Comparison of ENCODE assay signal across 8 cellular contexts in genomic region chr10:93471110-93471651, GRCh38. TPM values are rescaled to one million over a fixed set of nuclear protein-coding genes. Genes with fewer than 3 reads are reported as not detected.
DNase-seq lines count a peak whose midpoint lies in the region; TF ChIP-seq lines count a peak whose summit lies in the region.

No MANE protein-coding gene starts in this region.

- H4K91ac ChIP-seq in neuronal stem cell (ENCODE audit: low read depth, low read length, poor library complexity): no peak overlapping the region

- no peak overlapping the region for H3K14ac ChIP-seq in neuronal stem cell (ENCODE audit: low read length)

- no peaks in the 10 kb centered on the region for H3K27me3 ChIP-seq in BJ (ENCODE audit: control insufficient read depth, insufficient read depth, low read length)
- H3K27me3 ChIP-seq in neuronal stem cell (ENCODE audit: control insufficient read depth in 3 of 3, insufficient read depth in 3 of 3, low read depth in 1 of 3, low read length in 3 of 3): no peaks in the 10 kb centered on the region
- H3K27me3 ChIP-seq in BE2C: no peaks in the 10 kb centered on the region

- H3K4me3 ChIP-seq in BJ (ENCODE audit: low read depth, low read length): no peak overlapping the region
- H3K4me3 ChIP-seq in NB4 (ENCODE audit: low read depth, low read length): no peak overlapping the region
- no peak overlapping the region for H3K4me3 ChIP-seq in epithelial cell of esophagus (ENCODE audit: low read length)
- no peak overlapping the region for H3K4me3 ChIP-seq in neuronal stem cell (ENCODE audit: low read length in 2 of 2)
- H3K4me3 ChIP-seq in BE2C (ENCODE audit: low read depth, low read length): no peak overlapping the region

- H3K4ac ChIP-seq in neuronal stem cell (ENCODE audit: low read length): no peak overlapping the region

- H3K9ac ChIP-seq in neuronal stem cell (ENCODE audit: low read depth, low read length, poor library complexity): no peak overlapping the region

- no peak for TF ChIP-seq POLR2A in NB4 (IDR thresholded peaks at IDR 0.05; ENCODE audit: extremely low read depth, insufficient read length)

- H2BK120ac ChIP-seq in neuronal stem cell (ENCODE audit: low read depth, low read length): no peak overlapping the region

- H2BK12ac ChIP-seq in neuronal stem cell (ENCODE audit: low read length): no peak overlapping the region

- TF ChIP-seq CTCF in BJ (IDR thresholded peaks at IDR 0.05; ENCODE audit: insufficient read depth, low read depth, low read length): no peak
- no peak for TF ChIP-seq CTCF in NB4 (IDR thresholded peaks at IDR 0.05; ENCODE audit: low read depth, low read length)
- no peak for TF ChIP-seq CTCF in epithelial cell of esophagus (IDR thresholded peaks at IDR 0.05; ENCODE audit: insufficient read depth, low read depth, low read length, missing control alignments)
- TF ChIP-seq CTCF in BE2C (IDR thresholded peaks at IDR 0.05; ENCODE audit: low read depth, low read length): no peak

- no peak overlapping the region for H2BK15ac ChIP-seq in neuronal stem cell (ENCODE audit: low read length)

- no peaks in the 10 kb centered on the region for H3K79me1 ChIP-seq in neuronal stem cell (ENCODE audit: low read depth, low read length)

- H2BK5ac ChIP-seq in neuronal stem cell (ENCODE audit: low read length): no peak overlapping the region

- no peak overlapping the region for H3K23ac ChIP-seq in neuronal stem cell (ENCODE audit: low read depth, low read length, poor library complexity)

- H3K36me3 ChIP-seq in BJ (ENCODE audit: control insufficient read depth, insufficient read depth, low read length) (peaks cover 5% of the 10 kb centered on the region), neuronal stem cell (replicated peaks in 1 of 2; ENCODE audit: control insufficient read depth in 2 of 2, insufficient read depth in 2 of 2, low read length in 2 of 2) (no peaks in the 10 kb centered on the region), BE2C (no peaks in the 10 kb centered on the region)

- H3K9me3 ChIP-seq in neuronal stem cell (replicated peaks in 1 of 2; ENCODE audit: control insufficient read depth in 2 of 2, insufficient read depth in 1 of 2, low read depth in 1 of 2, low read length in 2 of 2): peaks cover 0 to 4% of the 10 kb centered on the region in 2 donors
- H3K9me3 ChIP-seq in BE2C: no peaks in the 10 kb centered on the region

- H2AK5ac ChIP-seq in neuronal stem cell (ENCODE audit: low read depth, low read length): no peak overlapping the region

- H3K18ac ChIP-seq in neuronal stem cell (ENCODE audit: low read length): no peak overlapping the region

- H4K8ac ChIP-seq in neuronal stem cell (ENCODE audit: low read depth, low read length): no peak overlapping the region

- WGBS in neuronal stem cell (ENCODE audit: extremely low coverage in 2 of 2, insufficient read length in 2 of 2, insufficient replicate concordance in 1 of 2), 2 donors: no CpG with 5 or more reads among the region's 5 CpGs

- CTCF ChIA-PET in BJ (lab: Yijun Ruan, JAX): interaction anchor here (1.1 to 3.8 kb wide), 8 partner anchors 10 to 114 kb away, joined by 3 to 14 read pairs (median 4); partner anchors contain the start of gene MYOF

- peak overlapping the region; percentile 39 for H3K27ac ChIP-seq in neuronal stem cell (replicated peaks; ENCODE audit: low read length)

- H3K4me1 ChIP-seq in neuronal stem cell (ENCODE audit: control insufficient read depth in 2 of 2, insufficient read depth in 1 of 2, low read depth in 1 of 2, low read length in 2 of 2): peaks cover 4 to 9% of the 10 kb centered on the region in 2 donors
- H3K4me1 ChIP-seq in BE2C: no peaks in the 10 kb centered on the region

- no peak overlapping the region for H3K4me2 ChIP-seq in neuronal stem cell (ENCODE audit: insufficient read depth, low read length, poor library complexity, severe bottlenecking)

- DNase-seq in BJ (ENCODE audit: low read depth): peak; percentile 98
- DNase-seq in NB4 (ENCODE audit: low read depth): peak; percentile 63
- DNase-seq in epithelial cell of esophagus (ENCODE audit: low read depth): peak; percentile 90
- no peak for DNase-seq in neuronal stem cell (ENCODE audit: low spot score)
- no peak for DNase-seq in AML-193 (lab: John Stamatoyannopoulos, UW)
- DNase-seq in NCI-H526 treated with DMSO at 0.1 percent for 48 hours (lab: John Stamatoyannopoulos, UW): no peak
- no peak for DNase-seq in BE2C
- DNase-seq in NCI-H2029 (lab: John Stamatoyannopoulos, UW): no peak

- no peak overlapping the region for H2AFZ ChIP-seq in neuronal stem cell (ENCODE audit: low read length)

- POLR2A ChIA-PET in BJ (lab: Charles Lee): interaction anchor here (0.5 to 1.3 kb wide), 8 partner anchors 9 to 95 kb away, joined by 3 to 13 read pairs (median 4); partner anchors contain the start of gene MYOF

RNA-seq across cellular contexts. Expression of gene MYOF, which starts 11.0 kb away (rescaled TPM):
- polyA plus RNA-seq in BJ (2011; rRNA removed): 355 and 425 TPM in 2 replicates
- 316 and 332 TPM in 2 replicates for polyA minus RNA-seq in BJ (2011; rRNA and poly(A)+ RNA removed)
- polyA plus RNA-seq in neuronal stem cell (2013, experiment 1 of 2): 2.9 TPM
- 2.8 TPM for polyA plus RNA-seq in neuronal stem cell (2013, experiment 2 of 2)
- 0.09 TPM for polyA plus RNA-seq in BE2C (2012; ENCODE audit: insufficient read depth, insufficient read length, low read depth)

RNA-seq across cellular contexts. Expression of gene CEP55, which starts 25.2 kb away (rescaled TPM):
- 16.8 and 28.2 TPM in 2 replicates for polyA plus RNA-seq in BJ (2011; rRNA removed)
- 3.7 and 5.4 TPM in 2 replicates for polyA minus RNA-seq in BJ (2011; rRNA and poly(A)+ RNA removed)
- 34.7 TPM for polyA plus RNA-seq in neuronal stem cell (2013, experiment 1 of 2)
- 34.1 TPM for polyA plus RNA-seq in neuronal stem cell (2013, experiment 2 of 2)
- 2.0 TPM for polyA plus RNA-seq in BE2C (2012; ENCODE audit: insufficient read depth, insufficient read length, low read depth)

Comparison
In these comparisons a context has a peak if more than half of its experiments do, and no peak if none do; other contexts are left out.
1. DNase-seq: peak in BJ (single experiment), NB4 (single experiment) and epithelial cell of esophagus (single experiment); none in neuronal stem cell (single experiment), AML-193 (0 of 2), NCI-H526 treated with DMSO at 0.1 percent for 48 hours (single experiment), BE2C (single experiment) and NCI-H2029 (single experiment).